ENCODE assay signal across 11 cellular contexts in genomic region chr18:33700513-33700976, GRCh38.
DNase-seq lines count a peak whose midpoint lies in the region; ATAC-seq and TF ChIP-seq lines count a peak whose summit lies in the region.
"Had no signal": no experiment of that assay in that cellular context is flagged by ENCODE, and none has a peak within 500 bp of the region (broad histone marks: within the 10 kb centered on the region; RNA-seq: fewer than 3 reads in every experiment).

No MANE protein-coding gene starts in this region.

- H3K9me3 ChIP-seq in mammary epithelial cell (replicated peaks; ENCODE audit: insufficient read depth, low read length): no peaks in the 10 kb centered on the region

- H3K4me2 ChIP-seq in mammary epithelial cell (ENCODE audit: insufficient read depth, low read depth, low read length): no peak overlapping the region

- dilution Hi-C loops in mammary epithelial cell (cut with HindIII; ENCODE audit: low sequenced_read_pairs): no loop called here

- H3K4me1 ChIP-seq in mammary epithelial cell (ENCODE audit: insufficient read depth, low read length): no peaks in the 10 kb centered on the region

- H3K27me3 ChIP-seq in mammary epithelial cell (ENCODE audit: insufficient read depth, low read length) (no peaks in the 10 kb centered on the region), brain microvascular endothelial cell (replicated peaks) (no peaks in the 10 kb centered on the region)

- no peak overlapping the region for H2AFZ ChIP-seq in mammary epithelial cell (ENCODE audit: low read depth, low read length)

- in situ Hi-C loops in mammary epithelial cell (cut with MboI; ENCODE audit: low sequenced_read_pairs in 2 of 2) (no loop called here), brain microvascular endothelial cell (cut with HindIII; ENCODE audit: low pct_ligation_motif_present, low sequenced_read_pairs) (no loop called here)

- BruUV-seq in mammary epithelial cell (replicated peaks; lab: Mats Ljungman, UMichigan): no TSS peak

- intact Hi-C loops in mammary epithelial cell (cut with micrococcal nuclease): no loop called here

- no peak overlapping the region for H3K9ac ChIP-seq in mammary epithelial cell (ENCODE audit: insufficient read depth, low read length)

- H4K20me1 ChIP-seq in mammary epithelial cell (ENCODE audit: insufficient read depth, low read length): no peaks in the 10 kb centered on the region

- WGBS in mammary epithelial cell (ENCODE audit: low coverage, missing lambda C conversion rate): 93% methylated on average over 3 of the region's 3 CpGs

- CTCF ChIA-PET in mammary epithelial cell (lab: Charles Lee; ENCODE audit: low non-redundant PET): no interaction called here

- no peak overlapping the region for H3K27ac ChIP-seq in mammary epithelial cell (ENCODE audit: insufficient read depth, low read depth, low read length)
- H3K27ac ChIP-seq in brain microvascular endothelial cell: no peak overlapping the region

- no peak for TF ChIP-seq CTCF in mammary epithelial cell (conservative IDR thresholded peaks at IDR 0.05 in 1 of 2, IDR thresholded peaks at IDR 0.05 in 1 of 2; ENCODE audit: extremely low read depth in 1 of 2, insufficient read depth in 1 of 2, low read depth in 1 of 2, low read length in 2 of 2)
- TF ChIP-seq CTCF in brain microvascular endothelial cell (IDR thresholded peaks at IDR 0.05; ENCODE audit: low read depth, low read length, missing control alignments): no peak

- no peak overlapping the region for H3K4me3 ChIP-seq in mammary epithelial cell (replicated peaks in 1 of 3; ENCODE audit: insufficient read depth in 1 of 3, low read depth in 2 of 3, low read length in 3 of 3)
- no peak overlapping the region for H3K4me3 ChIP-seq in brain microvascular endothelial cell (ENCODE audit: low read depth, low read length)

- DNase-seq in mammary epithelial cell (no peak), brain microvascular endothelial cell (no peak), retina (no peak), GM03348 (ENCODE audit: low spot score) (no peak)
- DNase-seq: activated CD4-positive, alpha-beta T cell treated with anti-CD3 and anti-CD28 coated beads, Interleukin-2, amount 10 ng/mL, durations not matched to agents 7 days and 5 days; NCI-H1694; NCI-H82 had no signal

- ATAC-seq in GM18498 (IDR thresholded peaks at IDR 0.05; ENCODE audit: unreplicated experiment) (peak; percentile 83), GM19463 (IDR thresholded peaks at IDR 0.05; ENCODE audit: unreplicated experiment) (peak; percentile 87), HG02852 (IDR thresholded peaks at IDR 0.05; ENCODE audit: unreplicated experiment) (peak; percentile 88), HG03460 (IDR thresholded peaks at IDR 0.05; ENCODE audit: unreplicated experiment) (peak; percentile 87)

- H3K36me3 ChIP-seq in mammary epithelial cell (ENCODE audit: insufficient read depth, low read length) (no peaks in the 10 kb centered on the region), brain microvascular endothelial cell (replicated peaks) (no peaks in the 10 kb centered on the region)

- H3K79me2 ChIP-seq in mammary epithelial cell (ENCODE audit: insufficient read depth, low read length): no peaks in the 10 kb centered on the region
